ENCODE assay signal across 30 cellular contexts in the genomic region with DNA sequence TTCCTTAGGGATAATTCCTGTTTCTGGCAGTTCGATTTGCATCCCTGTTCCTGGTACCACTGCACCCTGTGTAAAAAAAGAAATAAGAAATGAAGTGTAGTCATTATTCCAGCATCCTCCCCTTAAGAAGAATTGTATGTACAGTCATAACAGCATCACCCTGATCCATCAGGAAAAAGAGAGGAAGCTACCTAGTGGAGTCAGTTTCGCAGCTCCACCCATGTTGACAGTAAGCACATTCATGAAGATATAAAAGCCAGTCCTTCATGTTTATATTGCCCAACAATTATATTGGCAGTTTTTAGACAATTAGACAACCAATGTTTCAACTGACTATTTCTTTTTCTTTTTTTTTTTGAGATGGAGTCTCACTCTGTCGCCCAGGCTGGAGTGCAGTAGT. TPM values are rescaled to one million over a fixed set of nuclear protein-coding genes. Genes with fewer than 3 reads are reported as not detected.
"Had no signal": no experiment of that assay in that cellular context is flagged by ENCODE, and none has a peak within 500 bp of the region (broad histone marks: within the 10 kb centered on the region; RNA-seq: fewer than 3 reads in every experiment).

No MANE protein-coding gene starts in this region.

- H3K4me3 ChIP-seq: ascending aorta, cardiac muscle cell had no signal

- H3K9me3 ChIP-seq: ascending aorta had no signal

- H3K36me3 ChIP-seq: ascending aorta, cardiac muscle cell had no signal

- ATAC-seq: activated CD8-positive, alpha-beta memory T cell treated with anti-CD3 and anti-CD28 coated beads, Interleukin-2, amount 10 ng/mL, durations not matched to agents 7 days and 5 days; activated CD8-positive, alpha-beta T cell treated with anti-CD3 and anti-CD28 coated beads, Interleukin-2, amount 10 ng/mL, durations not matched to agents 7 days and 5 days; activated naive CD8-positive, alpha-beta T cell treated with anti-CD3 and anti-CD28 coated beads, Interleukin-2, amount 50 U/mL, for 24 hours had no signal

- H3K27me3 ChIP-seq: ascending aorta had no signal

- DNase-seq: activated B cell treated with CpG ODN at 0.5 μM for 24 hours; activated CD4-positive, alpha-beta memory T cell treated with anti-CD3 and anti-CD28 coated beads for 36 hours; activated CD4-positive, alpha-beta T cell treated with anti-CD3 and anti-CD28 coated beads for 4 hours; activated CD4-positive, alpha-beta T cell treated with anti-CD3 and anti-CD28 coated beads, Interleukin-2, amount 10 ng/mL, durations not matched to agents 24 days and 14 days; activated CD4-positive, alpha-beta T cell treated with anti-CD3 and anti-CD28 coated beads, Interleukin-2, amount 50 U/mL, for 1 hour; activated CD4-positive, alpha-beta T cell treated with anti-CD3 and anti-CD28 coated beads, Interleukin-2, amount 50 U/mL, for 4 hours; activated CD4-positive, CD25-positive, alpha-beta regulatory T cell treated with anti-CD3 and anti-CD28 coated beads, Interleukin-2, amount 50 U/mL, for 72 hours; activated CD8-positive, alpha-beta memory T cell treated with anti-CD3 and anti-CD28 coated beads for 24 hours; activated CD8-positive, alpha-beta memory T cell treated with anti-CD3 and anti-CD28 coated beads, Interleukin-2, amount 10 ng/mL, durations not matched to agents 7 days and 5 days; activated CD8-positive, alpha-beta memory T cell treated with anti-CD3 and anti-CD28 coated beads, Interleukin-2, amount 50 U/mL, for 48 hours; activated CD8-positive, alpha-beta T cell treated with anti-CD3 and anti-CD28 coated beads, Interleukin-2, amount 10 ng/mL, durations not matched to agents 7 days and 5 days; activated effector memory CD4-positive, alpha-beta T cell treated with Interleukin-2 at 50 U/mL for 16 hours; activated gamma-delta T cell; activated naive CD4-positive, alpha-beta T cell treated with anti-CD3 and anti-CD28 coated beads, Interleukin-2, amount 10 ng/mL, durations not matched to agents 7 days and 5 days; activated naive CD4-positive, alpha-beta T cell treated with Interleukin-2 at 50 U/mL for 16 hours; activated naive CD8-positive, alpha-beta T cell treated with anti-CD3 and anti-CD28 coated beads, Interleukin-2, amount 10 ng/mL, durations not matched to agents 7 days and 5 days; activated naive CD8-positive, alpha-beta T cell treated with anti-CD3 and anti-CD28 coated beads, Interleukin-2, amount 50 U/mL, for 24 hours; activated T-cell treated with anti-CD3 and anti-CD28 coated beads, Interleukin-2, amount 50 U/mL, for 24 hours; activated T-cell treated with anti-CD3 and anti-CD28 coated beads, Interleukin-2, amount 50 U/mL, for 48 hours; amygdala; anterior cingulate cortex; caudate nucleus; cerebellar nuclear complex; T-helper 1 cell; T-helper 2 cell; T-helper 9 cell had no signal

- H3K4me1 ChIP-seq: ascending aorta had no signal

- H3K27ac ChIP-seq: ascending aorta, cardiac muscle cell, VCaP had no signal

- FAIRE-seq: TTC549 had no signal

RNA-seq across cellular contexts. Expression of a gene that starts 21.2 kb away (rescaled TPM):
- total RNA-seq: ascending aorta, cardiac muscle cell had no signal
